ENCODE assay signal across 8 cellular contexts in the genomic region with DNA sequence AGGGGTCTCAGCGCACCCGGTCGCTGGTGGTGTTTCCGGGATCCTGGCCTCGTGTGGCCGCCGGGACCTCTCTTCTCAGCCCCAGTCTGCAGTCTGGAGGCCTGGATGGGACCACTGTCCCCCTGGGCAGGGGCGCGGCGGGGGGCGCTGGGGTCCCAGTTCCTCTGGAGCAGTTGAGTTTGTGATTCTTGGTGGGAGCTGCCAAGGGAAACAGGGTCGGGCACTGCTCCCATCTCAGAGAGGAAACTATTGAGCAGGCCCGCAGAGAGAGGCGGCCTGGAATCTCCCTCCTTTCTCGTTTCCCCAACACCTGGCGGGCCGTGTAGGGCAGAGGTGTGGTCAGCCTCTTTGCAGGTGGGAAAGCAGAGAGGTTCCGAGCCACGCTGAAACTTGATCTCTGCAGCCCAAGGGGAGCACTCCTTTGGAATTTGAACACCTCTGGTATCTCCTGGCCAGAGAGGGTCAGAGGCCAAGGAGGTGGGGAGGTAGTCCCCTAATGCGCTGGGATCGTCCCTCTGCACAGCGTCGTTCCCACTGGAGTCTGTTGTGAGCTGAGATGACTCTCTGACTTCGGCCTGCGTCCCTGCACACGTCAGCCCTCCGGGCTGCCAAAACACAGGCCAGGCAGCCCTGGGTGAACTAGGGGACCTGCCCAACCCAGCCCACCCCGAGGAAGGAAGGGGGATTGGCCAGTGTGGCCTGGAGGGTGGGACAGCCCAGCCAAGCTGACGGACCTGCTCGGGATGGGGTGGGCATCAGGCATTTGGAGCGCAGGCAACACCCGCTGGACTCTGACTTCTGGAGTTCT.
A peak's percentile ranks its signal among the peaks of the same experiment; 100 is the strongest.
DNase-seq lines count a peak whose midpoint lies in the region; ATAC-seq and TF ChIP-seq lines count a peak whose summit lies in the region.

No MANE protein-coding gene starts in this region.

- H3K27ac ChIP-seq in C4-2B (peak overlapping the region; percentile 86), epithelial cell of prostate (peak overlapping the region; percentile 87), muscle layer of colon (ENCODE audit: low read depth, low read length) (peak overlapping the region; percentile 73)

- no peaks in the 10 kb centered on the region for H3K27me3 ChIP-seq in HAP-1 (ENCODE audit: low read depth)
- no peaks in the 10 kb centered on the region for H3K27me3 ChIP-seq in muscle layer of colon (ENCODE audit: control insufficient read depth in 1 of 2, insufficient read depth in 2 of 2, low read length in 2 of 2)

- H3K4me1 ChIP-seq in HAP-1 (peaks cover 6% of the 10 kb centered on the region), muscle layer of colon (ENCODE audit: insufficient read depth, low read length) (peaks cover 52% of the 10 kb centered on the region)

- in situ Hi-C loops in HAP-1 (cut with MboI; ENCODE audit: low sequenced_read_pairs) = no loop called here

- DNase-seq in HAP-1 (ENCODE audit: low spot score in 2 of 2) = peak in 1 of 2 experiments; percentile 25
- no peak for DNase-seq in epithelial cell of prostate (ENCODE audit: low read depth, low spot score)
- DNase-seq in NCI-H1417 treated with DMSO at 0.1 percent for 48 hours (lab: John Stamatoyannopoulos, UW) = no peak
- DNase-seq in stimulated activated CD4-positive, alpha-beta T cell treated with anti-CD3 and anti-CD28 coated beads, Interleukin-4, amount 100 ng/mL, for 24 hours = no peak
- no peak for DNase-seq in ecto neural progenitor cell (ENCODE audit: low spot score)

- peak overlapping the region; percentile 71 for H3K4me3 ChIP-seq in HAP-1
- peak overlapping the region; percentile 80 to 83 for H3K4me3 ChIP-seq in muscle layer of colon (ENCODE audit: low read depth in 1 of 2, low read length in 2 of 2)

- H3K9me3 ChIP-seq in HAP-1 = no peaks in the 10 kb centered on the region
- no peaks in the 10 kb centered on the region for H3K9me3 ChIP-seq in muscle layer of colon (ENCODE audit: low read length)

- ATAC-seq in SK-N-SH treated with all-trans-retinoic acid at 6 μM for 48 hours = peak; percentile 26

- peak overlapping the region; percentile 61 for H3K9ac ChIP-seq in muscle layer of colon (ENCODE audit: low read length)

- H3K36me3 ChIP-seq in HAP-1 (replicated peaks) (no peaks in the 10 kb centered on the region), muscle layer of colon (ENCODE audit: insufficient read depth, low read length) (no peaks in the 10 kb centered on the region)

- no peak for TF ChIP-seq CTCF in C4-2B (conservative IDR thresholded peaks at IDR 0.05)

TF ChIP-seq in SK-N-SH treated with all-trans-retinoic acid at 6 μM for 48 hours, 23 proteins besides CTCF, POLR2A, EP300 and RAD21:
- TF ChIP-seq SNAI2 (CRISPR knock-in tag; IDR thresholded peaks at IDR 0.05) (no peak), ZC3H10 (CRISPR knock-in tag; IDR thresholded peaks at IDR 0.05) (no peak), OSR1 (CRISPR knock-in tag; IDR thresholded peaks at IDR 0.05) (no peak), CSDC2 (CRISPR knock-in tag; IDR thresholded peaks at IDR 0.05) (no peak), ESRRG (CRISPR knock-in tag; IDR thresholded peaks at IDR 0.05) (no peak), ISL1 (CRISPR knock-in tag; IDR thresholded peaks at IDR 0.05) (no peak), TCF4 (CRISPR knock-in tag; IDR thresholded peaks at IDR 0.05; ENCODE audit: borderline replicate concordance) (no peak), PPARA (CRISPR knock-in tag; IDR thresholded peaks at IDR 0.05; ENCODE audit: borderline replicate concordance) (no peak), GLIS3 (CRISPR knock-in tag; IDR thresholded peaks at IDR 0.05) (no peak), ZNF70 (CRISPR knock-in tag; IDR thresholded peaks at IDR 0.05) (no peak), ARNTL (CRISPR knock-in tag; IDR thresholded peaks at IDR 0.05; ENCODE audit: borderline replicate concordance, low read depth) (no peak), TOX (CRISPR knock-in tag; IDR thresholded peaks at IDR 0.05; ENCODE audit: borderline replicate concordance) (no peak), ZNF8 (CRISPR knock-in tag; IDR thresholded peaks at IDR 0.05) (no peak), ZNF565 (CRISPR knock-in tag; conservative IDR thresholded peaks at IDR 0.05; ENCODE audit: low read depth) (no peak), ZFP30 (CRISPR knock-in tag; IDR thresholded peaks at IDR 0.05) (no peak), ZFP3 (CRISPR knock-in tag; IDR thresholded peaks at IDR 0.05) (no peak), BACH2 (CRISPR knock-in tag; IDR thresholded peaks at IDR 0.05; ENCODE audit: borderline replicate concordance) (no peak)
- TF ChIP-seq, protein P1, sequence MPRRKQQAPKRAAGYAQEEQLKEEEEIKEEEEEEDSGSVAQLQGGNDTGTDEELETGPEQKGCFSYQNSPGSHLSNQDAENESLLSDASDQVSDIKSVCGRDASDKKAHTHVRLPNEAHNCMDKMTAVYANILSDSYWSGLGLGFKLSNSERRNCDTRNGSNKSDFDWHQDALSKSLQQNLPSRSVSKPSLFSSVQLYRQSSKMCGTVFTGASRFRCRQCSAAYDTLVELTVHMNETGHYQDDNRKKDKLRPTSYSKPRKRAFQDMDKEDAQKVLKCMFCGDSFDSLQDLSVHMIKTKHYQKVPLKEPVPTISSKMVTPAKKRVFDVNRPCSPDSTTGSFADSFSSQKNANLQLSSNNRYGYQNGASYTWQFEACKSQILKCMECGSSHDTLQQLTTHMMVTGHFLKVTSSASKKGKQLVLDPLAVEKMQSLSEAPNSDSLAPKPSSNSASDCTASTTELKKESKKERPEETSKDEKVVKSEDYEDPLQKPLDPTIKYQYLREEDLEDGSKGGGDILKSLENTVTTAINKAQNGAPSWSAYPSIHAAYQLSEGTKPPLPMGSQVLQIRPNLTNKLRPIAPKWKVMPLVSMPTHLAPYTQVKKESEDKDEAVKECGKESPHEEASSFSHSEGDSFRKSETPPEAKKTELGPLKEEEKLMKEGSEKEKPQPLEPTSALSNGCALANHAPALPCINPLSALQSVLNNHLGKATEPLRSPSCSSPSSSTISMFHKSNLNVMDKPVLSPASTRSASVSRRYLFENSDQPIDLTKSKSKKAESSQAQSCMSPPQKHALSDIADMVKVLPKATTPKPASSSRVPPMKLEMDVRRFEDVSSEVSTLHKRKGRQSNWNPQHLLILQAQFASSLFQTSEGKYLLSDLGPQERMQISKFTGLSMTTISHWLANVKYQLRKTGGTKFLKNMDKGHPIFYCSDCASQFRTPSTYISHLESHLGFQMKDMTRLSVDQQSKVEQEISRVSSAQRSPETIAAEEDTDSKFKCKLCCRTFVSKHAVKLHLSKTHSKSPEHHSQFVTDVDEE (CRISPR knock-in tag; IDR thresholded peaks at IDR 0.05) = no peak
- TF ChIP-seq, protein P2, sequence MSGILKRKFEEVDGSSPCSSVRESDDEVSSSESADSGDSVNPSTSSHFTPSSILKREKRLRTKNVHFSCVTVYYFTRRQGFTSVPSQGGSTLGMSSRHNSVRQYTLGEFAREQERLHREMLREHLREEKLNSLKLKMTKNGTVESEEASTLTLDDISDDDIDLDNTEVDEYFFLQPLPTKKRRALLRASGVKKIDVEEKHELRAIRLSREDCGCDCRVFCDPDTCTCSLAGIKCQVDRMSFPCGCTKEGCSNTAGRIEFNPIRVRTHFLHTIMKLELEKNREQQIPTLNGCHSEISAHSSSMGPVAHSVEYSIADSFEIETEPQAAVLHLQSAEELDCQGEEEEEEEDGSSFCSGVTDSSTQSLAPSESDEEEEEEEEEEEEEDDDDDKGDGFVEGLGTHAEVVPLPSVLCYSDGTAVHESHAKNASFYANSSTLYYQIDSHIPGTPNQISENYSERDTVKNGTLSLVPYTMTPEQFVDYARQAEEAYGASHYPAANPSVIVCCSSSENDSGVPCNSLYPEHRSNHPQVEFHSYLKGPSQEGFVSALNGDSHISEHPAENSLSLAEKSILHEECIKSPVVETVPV (CRISPR knock-in tag; IDR thresholded peaks at IDR 0.05) = no peak
- TF ChIP-seq, protein P3, sequence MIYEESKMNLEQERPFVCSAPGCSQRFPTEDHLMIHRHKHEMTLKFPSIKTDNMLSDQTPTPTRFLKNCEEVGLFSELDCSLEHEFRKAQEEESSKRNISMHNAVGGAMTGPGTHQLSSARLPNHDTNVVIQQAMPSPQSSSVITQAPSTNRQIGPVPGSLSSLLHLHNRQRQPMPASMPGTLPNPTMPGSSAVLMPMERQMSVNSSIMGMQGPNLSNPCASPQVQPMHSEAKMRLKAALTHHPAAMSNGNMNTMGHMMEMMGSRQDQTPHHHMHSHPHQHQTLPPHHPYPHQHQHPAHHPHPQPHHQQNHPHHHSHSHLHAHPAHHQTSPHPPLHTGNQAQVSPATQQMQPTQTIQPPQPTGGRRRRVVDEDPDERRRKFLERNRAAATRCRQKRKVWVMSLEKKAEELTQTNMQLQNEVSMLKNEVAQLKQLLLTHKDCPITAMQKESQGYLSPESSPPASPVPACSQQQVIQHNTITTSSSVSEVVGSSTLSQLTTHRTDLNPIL (CRISPR knock-in tag; IDR thresholded peaks at IDR 0.05; ENCODE audit: low read depth) = no peak
TF ChIP-seq in SK-N-SH treated with all-trans-retinoic acid at 6 μM for 48 hours: peak in this region for 0.
